34 cellular contexts compared by ENCODE assay signal in the genomic region with DNA sequence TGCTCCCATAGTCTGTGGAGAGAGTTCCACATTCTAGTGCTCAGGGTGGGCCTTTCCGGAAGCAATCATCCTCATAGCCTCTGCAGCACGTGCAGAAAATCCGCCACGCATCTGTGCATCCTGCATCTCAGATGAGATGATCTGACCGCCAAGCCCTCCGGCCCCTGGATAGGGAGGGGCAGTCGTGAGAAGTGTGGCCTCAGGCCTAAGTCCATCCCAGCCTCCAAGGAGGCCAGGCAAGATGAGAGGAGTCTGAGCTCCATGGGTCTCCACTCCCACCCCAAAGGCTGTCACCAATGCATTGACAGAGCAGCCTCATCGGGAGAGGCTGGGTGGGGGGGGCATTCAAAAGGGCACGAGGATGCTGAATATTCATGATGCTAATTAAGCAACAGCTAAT. TPM values are rescaled to one million over a fixed set of nuclear protein-coding genes. Genes with fewer than 3 reads are reported as not detected.
"Had no signal": no experiment of that assay in that cellular context is flagged by ENCODE, and none has a peak within 500 bp of the region (broad histone marks: within the 10 kb centered on the region; RNA-seq: fewer than 3 reads in every experiment).

No MANE protein-coding gene starts in this region.

- H3K27me3 ChIP-seq: adrenal gland, body of pancreas, colonic mucosa, foreskin keratinocyte, gastrocnemius medialis, heart left ventricle had no signal

- H3K4me1 Mint-ChIP-seq: activated B cell treated with CpG ODN at 0.5 μM for 24 hours; activated naive CD4-positive, alpha-beta T cell treated with anti-CD3 and anti-CD28 coated beads, Interleukin-2, amount 50 U/mL, for 24 hours; activated T-helper 17 cell treated with anti-CD3 and anti-CD28 coated beads, Interleukin-2, amount 50 U/mL, for 72 hours had no signal

- H3K27me3 Mint-ChIP-seq: activated naive CD4-positive, alpha-beta T cell treated with anti-CD3 and anti-CD28 coated beads, Interleukin-2, amount 50 U/mL, for 24 hours; activated naive CD8-positive, alpha-beta T cell treated with anti-CD3 and anti-CD28 coated beads for 36 hours; activated naive CD8-positive, alpha-beta T cell treated with anti-CD3 and anti-CD28 coated beads, Interleukin-2, amount 50 U/mL, for 24 hours had no signal

- H3K4me3 ChIP-seq: adrenal gland, body of pancreas, breast epithelium, cardiac muscle cell, colonic mucosa, esophagus muscularis mucosa, gastrocnemius medialis, heart left ventricle had no signal

- H3K36me3 Mint-ChIP-seq: activated naive CD4-positive, alpha-beta T cell treated with anti-CD3 and anti-CD28 coated beads, Interleukin-2, amount 50 U/mL, for 24 hours; activated naive CD8-positive, alpha-beta T cell treated with anti-CD3 and anti-CD28 coated beads for 36 hours had no signal

- H3K27ac ChIP-seq: adrenal gland, body of pancreas, breast epithelium, cardiac muscle cell, colonic mucosa, esophagus muscularis mucosa, foreskin keratinocyte, WERI-Rb-1 had no signal

- H3K9me3 Mint-ChIP-seq: activated B cell treated with CpG ODN at 0.5 μM for 24 hours; activated CD8-positive, alpha-beta T cell treated with anti-CD3 and anti-CD28 coated beads for 36 hours; activated naive CD4-positive, alpha-beta T cell treated with anti-CD3 and anti-CD28 coated beads for 36 hours; activated naive CD4-positive, alpha-beta T cell treated with anti-CD3 and anti-CD28 coated beads, Interleukin-2, amount 50 U/mL, for 24 hours; activated naive CD8-positive, alpha-beta T cell treated with anti-CD3 and anti-CD28 coated beads for 36 hours; activated naive CD8-positive, alpha-beta T cell treated with anti-CD3 and anti-CD28 coated beads, Interleukin-2, amount 50 U/mL, for 24 hours; activated T-cell treated with anti-CD3 and anti-CD28 coated beads, Interleukin-2, amount 50 U/mL, for 4 hours; activated T-helper 17 cell treated with anti-CD3 and anti-CD28 coated beads, Interleukin-2, amount 50 U/mL, for 72 hours; T-helper 2 cell treated with Interferon-gamma antibody and Interleukin-4, amounts not matched to agents 5 μg/mL and 100 μg/mL, for 36 hours had no signal

- H3K36me3 ChIP-seq: adrenal gland, breast epithelium, cardiac muscle cell, colonic mucosa, esophagus muscularis mucosa, gastrocnemius medialis, heart left ventricle, WERI-Rb-1 had no signal

- H3K4me3 Mint-ChIP-seq: activated B cell treated with CpG ODN at 0.5 μM for 24 hours; activated CD8-positive, alpha-beta T cell treated with anti-CD3 and anti-CD28 coated beads for 36 hours; activated naive CD4-positive, alpha-beta T cell treated with anti-CD3 and anti-CD28 coated beads for 36 hours; activated naive CD4-positive, alpha-beta T cell treated with anti-CD3 and anti-CD28 coated beads, Interleukin-2, amount 50 U/mL, for 24 hours; activated naive CD8-positive, alpha-beta T cell treated with anti-CD3 and anti-CD28 coated beads for 36 hours; activated naive CD8-positive, alpha-beta T cell treated with anti-CD3 and anti-CD28 coated beads, Interleukin-2, amount 50 U/mL, for 24 hours; activated T-cell treated with anti-CD3 and anti-CD28 coated beads, Interleukin-2, amount 50 U/mL, for 4 hours; activated T-helper 17 cell treated with anti-CD3 and anti-CD28 coated beads, Interleukin-2, amount 50 U/mL, for 72 hours; T-helper 17 cell; T-helper 2 cell treated with Interferon-gamma antibody and Interleukin-4, amounts not matched to agents 5 μg/mL and 100 μg/mL, for 36 hours had no signal

- H3K27ac Mint-ChIP-seq: activated B cell treated with CpG ODN at 0.5 μM for 24 hours; activated CD8-positive, alpha-beta T cell treated with anti-CD3 and anti-CD28 coated beads for 36 hours; activated naive CD4-positive, alpha-beta T cell treated with anti-CD3 and anti-CD28 coated beads for 36 hours; activated naive CD4-positive, alpha-beta T cell treated with anti-CD3 and anti-CD28 coated beads, Interleukin-2, amount 50 U/mL, for 24 hours; activated naive CD8-positive, alpha-beta T cell treated with anti-CD3 and anti-CD28 coated beads for 36 hours; activated naive CD8-positive, alpha-beta T cell treated with anti-CD3 and anti-CD28 coated beads, Interleukin-2, amount 50 U/mL, for 24 hours; activated T-helper 17 cell treated with anti-CD3 and anti-CD28 coated beads, Interleukin-2, amount 50 U/mL, for 72 hours; T-helper 17 cell; T-helper 2 cell treated with Interferon-gamma antibody and Interleukin-4, amounts not matched to agents 5 μg/mL and 100 μg/mL, for 36 hours had no signal

- H3K4me1 ChIP-seq: adrenal gland, body of pancreas, breast epithelium, colonic mucosa, esophagus muscularis mucosa, foreskin keratinocyte had no signal

- H3K9me3 ChIP-seq: adrenal gland, body of pancreas, breast epithelium, colonic mucosa, esophagus muscularis mucosa, gastrocnemius medialis, heart left ventricle had no signal

- ATAC-seq: activated CD4-positive, CD25-positive, alpha-beta regulatory T cell treated with anti-CD3 and anti-CD28 coated beads, Interleukin-2, amount 50 U/mL, for 24 hours; activated CD8-positive, alpha-beta T cell treated with anti-CD3 and anti-CD28 coated beads for 36 hours; activated naive CD8-positive, alpha-beta T cell treated with anti-CD3 and anti-CD28 coated beads, Interleukin-2, amount 50 U/mL, for 24 hours; activated T-cell treated with anti-CD3 and anti-CD28 coated beads, Interleukin-2, amount 50 U/mL, for 4 hours; activated T-helper 17 cell treated with anti-CD3 and anti-CD28 coated beads, Interleukin-2, amount 50 U/mL, for 72 hours; body of pancreas; foreskin keratinocyte; gastrocnemius medialis; heart left ventricle; T-helper 17 cell had no signal

- DNase-seq: activated B cell treated with CpG ODN at 0.5 μM for 24 hours; activated CD4-positive, alpha-beta T cell treated with anti-CD3 and anti-CD28 coated beads for 48 hours; activated CD4-positive, alpha-beta T cell treated with anti-CD3 and anti-CD28 coated beads, Interleukin-2, amount 50 U/mL, for 1 hour; activated CD4-positive, alpha-beta T cell treated with anti-CD3 and anti-CD28 coated beads, Interleukin-2, amount 50 U/mL, for 48 hours; activated CD8-positive, alpha-beta memory T cell treated with anti-CD3 and anti-CD28 coated beads for 24 hours; activated CD8-positive, alpha-beta T cell treated with anti-CD3 and anti-CD28 coated beads for 36 hours; activated effector memory CD4-positive, alpha-beta T cell treated with anti-CD3 and anti-CD28 coated beads, Interleukin-2, amount 50 U/mL, for 16 hours; activated naive CD4-positive, alpha-beta T cell treated with anti-CD3 and anti-CD28 coated beads for 36 hours; activated naive CD8-positive, alpha-beta T cell treated with anti-CD3 and anti-CD28 coated beads for 36 hours; activated naive CD8-positive, alpha-beta T cell treated with anti-CD3 and anti-CD28 coated beads, Interleukin-2, amount 50 U/mL, for 24 hours; activated T-cell treated with anti-CD3 and anti-CD28 coated beads, Interleukin-2, amount 50 U/mL, for 4 hours; adrenal gland; amygdala; central memory CD4-positive, alpha-beta T cell; cerebellar nuclear complex; colonic mucosa; effector CD8-positive, alpha-beta T cell; foreskin keratinocyte; gastrocnemius medialis; glutamatergic neuron; T-helper 1 cell; T-helper 17 cell; T1000; WERI-Rb-1 had no signal

RNA-seq across cellular contexts. Expression of gene IGSF9B, which starts 30.5 kb away (rescaled TPM):
- total RNA-seq: dermis microvascular lymphatic vessel endothelial cell had no signal
